ENCODE assay signal across 1 cellular context in genomic region chr1:99645199-99645598, GRCh38.
TF ChIP-seq lines count a peak whose summit lies in the region.

No MANE protein-coding gene starts in this region.

TF ChIP-seq in GM23338, 12 proteins besides CTCF, POLR2A, EP300 and RAD21 (continued from another document):
- TF ChIP-seq ZNF462 (CRISPR knock-in tag; IDR thresholded peaks at IDR 0.05) = no peak
- TF ChIP-seq, protein P1, sequence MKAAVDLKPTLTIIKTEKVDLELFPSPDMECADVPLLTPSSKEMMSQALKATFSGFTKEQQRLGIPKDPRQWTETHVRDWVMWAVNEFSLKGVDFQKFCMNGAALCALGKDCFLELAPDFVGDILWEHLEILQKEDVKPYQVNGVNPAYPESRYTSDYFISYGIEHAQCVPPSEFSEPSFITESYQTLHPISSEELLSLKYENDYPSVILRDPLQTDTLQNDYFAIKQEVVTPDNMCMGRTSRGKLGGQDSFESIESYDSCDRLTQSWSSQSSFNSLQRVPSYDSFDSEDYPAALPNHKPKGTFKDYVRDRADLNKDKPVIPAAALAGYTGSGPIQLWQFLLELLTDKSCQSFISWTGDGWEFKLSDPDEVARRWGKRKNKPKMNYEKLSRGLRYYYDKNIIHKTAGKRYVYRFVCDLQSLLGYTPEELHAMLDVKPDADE (IDR thresholded peaks at IDR 0.05) = no peak
TF ChIP-seq in GM23338: peak in this region for 0.
